ENCODE assay signal across 2 cellular contexts in the genomic region with DNA sequence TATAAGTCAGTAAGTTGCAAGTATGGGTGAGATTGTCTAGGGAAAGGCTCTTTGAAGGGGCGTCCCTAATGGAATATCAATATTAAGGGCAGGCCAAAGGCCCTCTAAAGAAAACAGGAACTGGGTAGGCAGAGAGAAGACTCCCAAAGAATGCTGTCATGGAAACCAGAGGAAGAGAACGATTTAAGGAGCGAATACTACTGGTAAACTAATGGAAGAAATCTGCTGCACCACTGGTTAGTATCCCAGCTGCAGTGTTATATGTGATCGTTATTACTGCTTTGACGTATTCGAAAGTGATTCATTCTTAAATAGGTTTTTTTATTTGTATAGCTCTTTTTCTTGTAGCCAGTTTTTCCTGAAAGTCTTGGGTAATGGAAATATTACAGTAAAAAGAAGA.
TF ChIP-seq lines count a peak whose summit lies in the region.

No MANE protein-coding gene starts in this region.

TF ChIP-seq in GM23338, 12 proteins besides CTCF, POLR2A, EP300 and RAD21:
- TF ChIP-seq ZNF114 (CRISPR knock-in tag; IDR thresholded peaks at IDR 0.05) (no peak), CREB1 (CRISPR knock-in tag; IDR thresholded peaks at IDR 0.05; ENCODE audit: low read depth) (no peak), JUNB (IDR thresholded peaks at IDR 0.05; ENCODE audit: unreplicated experiment) (no peak), STAT1 (IDR thresholded peaks at IDR 0.05; ENCODE audit: unreplicated experiment) (no peak)
- TF ChIP-seq, protein P1, sequence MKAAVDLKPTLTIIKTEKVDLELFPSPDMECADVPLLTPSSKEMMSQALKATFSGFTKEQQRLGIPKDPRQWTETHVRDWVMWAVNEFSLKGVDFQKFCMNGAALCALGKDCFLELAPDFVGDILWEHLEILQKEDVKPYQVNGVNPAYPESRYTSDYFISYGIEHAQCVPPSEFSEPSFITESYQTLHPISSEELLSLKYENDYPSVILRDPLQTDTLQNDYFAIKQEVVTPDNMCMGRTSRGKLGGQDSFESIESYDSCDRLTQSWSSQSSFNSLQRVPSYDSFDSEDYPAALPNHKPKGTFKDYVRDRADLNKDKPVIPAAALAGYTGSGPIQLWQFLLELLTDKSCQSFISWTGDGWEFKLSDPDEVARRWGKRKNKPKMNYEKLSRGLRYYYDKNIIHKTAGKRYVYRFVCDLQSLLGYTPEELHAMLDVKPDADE (IDR thresholded peaks at IDR 0.05) = no peak

TF ChIP-seq in endothelial cell of umbilical vein, 7 proteins besides CTCF, POLR2A, EP300 and RAD21:
- TF ChIP-seq FOS (IDR thresholded peaks at IDR 0.05; ENCODE audit: borderline replicate concordance, insufficient read depth, low read length) = no peak
- TF ChIP-seq POLR2AphosphoS5 (IDR thresholded peaks at IDR 0.05; ENCODE audit: insufficient read depth, low read depth, low read length) = no peak
- no peak for TF ChIP-seq JUN (IDR thresholded peaks at IDR 0.05; ENCODE audit: borderline replicate concordance, insufficient read depth, insufficient read length, low read depth)
- TF ChIP-seq GATA2 (IDR thresholded peaks at IDR 0.05; ENCODE audit: insufficient read depth, insufficient read length, low read depth, low read length) = no peak
- no peak for TF ChIP-seq MYC (IDR thresholded peaks at IDR 0.05; ENCODE audit: low read depth, low read length)
- TF ChIP-seq, protein P2, sequence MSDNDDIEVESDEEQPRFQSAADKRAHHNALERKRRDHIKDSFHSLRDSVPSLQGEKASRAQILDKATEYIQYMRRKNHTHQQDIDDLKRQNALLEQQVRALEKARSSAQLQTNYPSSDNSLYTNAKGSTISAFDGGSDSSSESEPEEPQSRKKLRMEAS (IDR thresholded peaks at IDR 0.05; ENCODE audit: insufficient read depth, insufficient read length) = no peak
- no peak for TF ChIP-seq EZH2 (IDR thresholded peaks at IDR 0.05; ENCODE audit: borderline replicate concordance, low read depth, low read length, severe bottlenecking)
TF ChIP-seq in endothelial cell of umbilical vein: peak in this region for 0.
